24 cellular contexts compared by ENCODE assay signal in genomic region chr4:81432825-81433224, GRCh38. TPM values are rescaled to one million over a fixed set of nuclear protein-coding genes. Genes with fewer than 3 reads are reported as not detected.
"Had no signal": no experiment of that assay in that cellular context is flagged by ENCODE, and none has a peak within 500 bp of the region (broad histone marks: within the 10 kb centered on the region; RNA-seq: fewer than 3 reads in every experiment).

No MANE protein-coding gene starts in this region.

- H3K27me3 ChIP-seq: gastrocnemius medialis, heart left ventricle, hepatocyte, left lung, right atrium auricular region, sigmoid colon, transverse colon, upper lobe of right lung, uterus had no signal

- H2AFZ ChIP-seq: hepatocyte had no signal

- H3K4me1 ChIP-seq: gastrocnemius medialis, heart left ventricle, left lung, prostate gland, right atrium auricular region, sigmoid colon, upper lobe of right lung, uterus had no signal

- H3K9me3 ChIP-seq: gastrocnemius medialis, heart left ventricle, left lung, prostate gland, right atrium auricular region, sigmoid colon, transverse colon, upper lobe of right lung, uterus had no signal

- DNase-seq: effector CD8-positive, alpha-beta T cell; erythroblast; gastrocnemius medialis; heart left ventricle; left cardiac atrium; left lung; mesendoderm; midbrain; naive thymus-derived CD8-positive, alpha-beta T cell; nephron progenitor cell; nucleus accumbens; sigmoid colon; stimulated activated CD4-positive, alpha-beta T cell treated with anti-CD3 and anti-CD28 coated beads, Interleukin-4, amount 100 ng/mL, for 4 hours; stimulated activated naive B cell treated with anti-CD40 and anti-IgM and Interleukin-4, amounts not matched to agents 10 μg/mL and 1 μg/mL and 100 μg/mL, for 72 hours; transverse colon; upper lobe of right lung; uterus had no signal

- FAIRE-seq: colon, endothelial cell of umbilical vein had no signal

- ATAC-seq: gastrocnemius medialis; heart left ventricle; left cardiac atrium; left lung; naive thymus-derived CD8-positive, alpha-beta T cell; stimulated activated naive B cell treated with anti-CD40 and anti-IgM and Interleukin-4, amounts not matched to agents 10 μg/mL and 1 μg/mL and 100 μg/mL, for 72 hours; upper lobe of right lung had no signal

- H3K27ac ChIP-seq: gastrocnemius medialis, heart left ventricle, hepatocyte, left lung, prostate gland, right atrium auricular region, sigmoid colon, transverse colon, upper lobe of right lung, uterus had no signal

- H3K4me3 ChIP-seq: gastrocnemius medialis, heart left ventricle, hepatocyte, left lung, prostate gland, right atrium auricular region, sigmoid colon, transverse colon, upper lobe of right lung, uterus had no signal

- H3K79me2 ChIP-seq: hepatocyte had no signal

- H3K36me3 ChIP-seq: uterus had no signal

- H3K4me2 ChIP-seq: hepatocyte had no signal

RNA-seq across cellular contexts. Expression of gene RASGEF1B, which starts 38.9 kb away (rescaled TPM):
- total RNA-seq: endothelial cell of umbilical vein, fibroblast of villous mesenchyme, lung microvascular endothelial cell had no signal
- polyA plus RNA-seq: endothelial cell of umbilical vein had no signal
